24 cellular contexts compared by ENCODE assay signal in the genomic region with DNA sequence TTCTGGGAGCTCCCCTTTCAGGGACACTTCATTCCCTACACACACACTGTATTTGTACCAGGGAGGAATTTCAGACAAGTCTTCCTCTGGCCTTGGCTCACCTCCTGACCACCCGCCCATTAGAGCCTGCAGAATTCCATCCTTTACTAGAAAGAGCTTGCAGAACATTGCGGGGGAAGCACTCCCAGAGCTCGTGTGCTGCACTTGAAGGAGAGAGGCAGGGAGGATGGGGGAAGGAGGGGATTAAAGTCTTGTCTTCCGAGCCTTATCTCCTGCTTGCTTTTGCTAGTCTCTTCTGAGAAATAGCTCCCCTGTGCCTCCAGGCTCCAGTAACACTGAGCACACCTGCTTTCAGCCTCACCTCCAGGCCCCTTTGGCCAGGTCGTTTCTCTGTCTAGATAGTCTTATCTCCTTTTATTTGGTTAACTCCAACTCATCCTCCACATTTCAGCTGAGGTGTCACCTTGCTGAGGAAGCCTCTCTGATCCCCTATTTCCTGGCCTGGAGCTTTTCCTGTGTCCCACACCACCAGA.
DNase-seq lines count a peak whose midpoint lies in the region; ATAC-seq and TF ChIP-seq lines count a peak whose summit lies in the region.
"Had no signal": no experiment of that assay in that cellular context is flagged by ENCODE, and none has a peak within 500 bp of the region (broad histone marks: within the 10 kb centered on the region; RNA-seq: fewer than 3 reads in every experiment).

No MANE protein-coding gene starts in this region.

- no peak for ATAC-seq in activated T-helper 17 cell treated with anti-CD3 and anti-CD28 coated beads, Interleukin-2, amount 50 U/mL, for 72 hours (replicated peaks)
- no peak for ATAC-seq in stimulated activated effector memory CD8-positive, alpha-beta T cell treated with anti-CD3 and anti-CD28 coated beads, Interleukin-12 subunit alpha, Interleukin-12 subunit beta, amount 100 ng/mL, for 72 hours
- ATAC-seq: CD8-positive, alpha-beta T cell had no signal

- H3K4me3 Mint-ChIP-seq in activated T-helper 17 cell treated with anti-CD3 and anti-CD28 coated beads, Interleukin-2, amount 50 U/mL, for 72 hours = no peak overlapping the region
- H3K4me3 Mint-ChIP-seq in stimulated activated effector memory CD8-positive, alpha-beta T cell treated with anti-CD3 and anti-CD28 coated beads, Interleukin-12 subunit alpha, Interleukin-12 subunit beta, amount 100 ng/mL, for 72 hours = no peak overlapping the region
- no peak overlapping the region for H3K4me3 Mint-ChIP-seq in chondrocyte (ENCODE audit: unreplicated experiment)
- H3K4me3 Mint-ChIP-seq: B cell; CD8-positive, alpha-beta T cell; HFFc6 had no signal

- no peaks in the 10 kb centered on the region for H3K4me1 Mint-ChIP-seq in activated T-helper 17 cell treated with anti-CD3 and anti-CD28 coated beads, Interleukin-2, amount 50 U/mL, for 72 hours
- no peaks in the 10 kb centered on the region for H3K4me1 Mint-ChIP-seq in stimulated activated effector memory CD8-positive, alpha-beta T cell treated with anti-CD3 and anti-CD28 coated beads, Interleukin-12 subunit alpha, Interleukin-12 subunit beta, amount 100 ng/mL, for 72 hours
- peaks cover 6% of the 10 kb centered on the region for H3K4me1 Mint-ChIP-seq in chondrocyte (ENCODE audit: low read depth)
- H3K4me1 Mint-ChIP-seq: B cell had no signal

- no peak for TF ChIP-seq CTCF in chondrocyte (IDR thresholded peaks at IDR 0.05)

- no peaks in the 10 kb centered on the region for H3K27me3 Mint-ChIP-seq in activated T-helper 17 cell treated with anti-CD3 and anti-CD28 coated beads, Interleukin-2, amount 50 U/mL, for 72 hours
- no peaks in the 10 kb centered on the region for H3K27me3 Mint-ChIP-seq in chondrocyte (ENCODE audit: low read depth)
- H3K27me3 Mint-ChIP-seq: B cell had no signal

- DNase-seq in NCI-H82 (lab: John Stamatoyannopoulos, UW) = peak; percentile 27
- DNase-seq in NCI-H82 treated with DMSO at 0.1 percent for 48 hours (lab: John Stamatoyannopoulos, UW; ENCODE audit: unreplicated experiment) = no peak
- peak; percentile 67 for DNase-seq in islet precursor cell
- no peak for DNase-seq in stimulated activated effector memory CD8-positive, alpha-beta T cell treated with anti-CD3 and anti-CD28 coated beads, Interleukin-12 subunit alpha, Interleukin-12 subunit beta, amount 100 ng/mL, for 72 hours (ENCODE audit: low spot score in 2 of 2)
- DNase-seq in chondrocyte (ENCODE audit: low spot score) = no peak
- no peak for DNase-seq in activated effector memory CD4-positive, alpha-beta T cell treated with anti-CD3 and anti-CD28 coated beads, Interleukin-2, amount 50 U/mL, for 16 hours
- no peak for DNase-seq in stimulated activated CD4-positive, alpha-beta T cell treated with anti-CD3 and anti-CD28 coated beads, Interleukin-15, amount 100 ng/mL, for 24 hours
- DNase-seq: Calu3; CD8-positive, alpha-beta T cell; DND-41; GM23248; HFFc6; KBM-7; MG63; NCI-H1105 treated with DMSO at 0.1 percent for 48 hours; NCI-H146; NCI-H1930; NCI-H446; NCI-H524 treated with DMSO at 0.1 percent for 48 hours; NCI-H774; Right ventricle myocardium superior; RPMI8226 had no signal

- H3K36me3 Mint-ChIP-seq in activated T-helper 17 cell treated with anti-CD3 and anti-CD28 coated beads, Interleukin-2, amount 50 U/mL, for 72 hours (ENCODE audit: low read depth) = peaks cover 71% of the 10 kb centered on the region
- H3K36me3 Mint-ChIP-seq in stimulated activated effector memory CD8-positive, alpha-beta T cell treated with anti-CD3 and anti-CD28 coated beads, Interleukin-12 subunit alpha, Interleukin-12 subunit beta, amount 100 ng/mL, for 72 hours = peaks cover 38% of the 10 kb centered on the region
- H3K36me3 Mint-ChIP-seq in chondrocyte (ENCODE audit: low read depth) = peaks cover 5% of the 10 kb centered on the region

- peak overlapping the region; percentile 22 for H3K27ac Mint-ChIP-seq in activated T-helper 17 cell treated with anti-CD3 and anti-CD28 coated beads, Interleukin-2, amount 50 U/mL, for 72 hours
- H3K27ac Mint-ChIP-seq in stimulated activated effector memory CD8-positive, alpha-beta T cell treated with anti-CD3 and anti-CD28 coated beads, Interleukin-12 subunit alpha, Interleukin-12 subunit beta, amount 100 ng/mL, for 72 hours = peak overlapping the region; percentile 63
- H3K27ac Mint-ChIP-seq in chondrocyte (ENCODE audit: unreplicated experiment) = no peak overlapping the region
- H3K27ac Mint-ChIP-seq: B cell; CD8-positive, alpha-beta T cell; HFFc6 had no signal

- H3K9me3 Mint-ChIP-seq in activated T-helper 17 cell treated with anti-CD3 and anti-CD28 coated beads, Interleukin-2, amount 50 U/mL, for 72 hours = no peaks in the 10 kb centered on the region
- H3K9me3 Mint-ChIP-seq in stimulated activated effector memory CD8-positive, alpha-beta T cell treated with anti-CD3 and anti-CD28 coated beads, Interleukin-12 subunit alpha, Interleukin-12 subunit beta, amount 100 ng/mL, for 72 hours = no peaks in the 10 kb centered on the region
- H3K9me3 Mint-ChIP-seq in chondrocyte (ENCODE audit: low read depth) = no peaks in the 10 kb centered on the region
- H3K9me3 Mint-ChIP-seq: CD8-positive, alpha-beta T cell; HFFc6 had no signal

Comparison
In these comparisons a context has a peak if more than half of its experiments do, and no peak if none do; other contexts are left out.
1. DNase-seq: peak in NCI-H82 (single experiment) and islet precursor cell (single experiment); none in NCI-H82 treated with DMSO at 0.1 percent for 48 hours (single experiment), stimulated activated effector memory CD8-positive, alpha-beta T cell treated with anti-CD3 and anti-CD28 coated beads, Interleukin-12 subunit alpha, Interleukin-12 subunit beta, amount 100 ng/mL, for 72 hours (0 of 2), chondrocyte (single experiment), activated effector memory CD4-positive, alpha-beta T cell treated with anti-CD3 and anti-CD28 coated beads, Interleukin-2, amount 50 U/mL, for 16 hours (single experiment) and stimulated activated CD4-positive, alpha-beta T cell treated with anti-CD3 and anti-CD28 coated beads, Interleukin-15, amount 100 ng/mL, for 24 hours (single experiment).